Comparison of ENCODE assay signal across 1 cellular context in genomic region chr7:151012921-151013347, GRCh38.
TF ChIP-seq lines count a peak whose summit lies in the region.

No MANE protein-coding gene starts in this region.

TF ChIP-seq in GM23338, 12 proteins besides CTCF, POLR2A, EP300 and RAD21:
- no peak for TF ChIP-seq NANOG (IDR thresholded peaks at IDR 0.05; ENCODE audit: borderline replicate concordance)
- no peak for TF ChIP-seq ZNF462 (CRISPR knock-in tag; IDR thresholded peaks at IDR 0.05)
- no peak for TF ChIP-seq ZNF114 (CRISPR knock-in tag; IDR thresholded peaks at IDR 0.05)
- no peak for TF ChIP-seq STAT1 (IDR thresholded peaks at IDR 0.05; ENCODE audit: unreplicated experiment)
- TF ChIP-seq ZNF331 (CRISPR knock-in tag; IDR thresholded peaks at IDR 0.05; ENCODE audit: low read depth): no peak
- TF ChIP-seq EZH2 (IDR thresholded peaks at IDR 0.05; ENCODE audit: low read depth, unreplicated experiment): no peak
- TF ChIP-seq ETS1 (IDR thresholded peaks at IDR 0.05): no peak
- no peak for TF ChIP-seq JUNB (IDR thresholded peaks at IDR 0.05; ENCODE audit: unreplicated experiment)
- no peak for TF ChIP-seq CREB1 (CRISPR knock-in tag; IDR thresholded peaks at IDR 0.05; ENCODE audit: low read depth)
- no peak for TF ChIP-seq EZH2phosphoT487 (IDR thresholded peaks at IDR 0.05; ENCODE audit: unreplicated experiment)
- no peak for TF ChIP-seq POLR2AphosphoS5 (IDR thresholded peaks at IDR 0.05; ENCODE audit: low read depth)
- TF ChIP-seq REST (IDR thresholded peaks at IDR 0.05; ENCODE audit: unreplicated experiment): no peak
